Comparison of ENCODE assay signal across 1 cellular context in genomic region chr6:33607784-33608161, GRCh38.
TF ChIP-seq lines count a peak whose summit lies in the region.

No MANE protein-coding gene starts in this region.

TF ChIP-seq in GM23338, 12 proteins besides CTCF, POLR2A, EP300 and RAD21:
- no peak for TF ChIP-seq ZNF462 (CRISPR knock-in tag; IDR thresholded peaks at IDR 0.05)
- TF ChIP-seq NANOG (IDR thresholded peaks at IDR 0.05; ENCODE audit: borderline replicate concordance) = no peak
- no peak for TF ChIP-seq EZH2phosphoT487 (IDR thresholded peaks at IDR 0.05; ENCODE audit: unreplicated experiment)
- TF ChIP-seq ETS1 (IDR thresholded peaks at IDR 0.05) = no peak
- TF ChIP-seq EZH2 (IDR thresholded peaks at IDR 0.05; ENCODE audit: low read depth, unreplicated experiment) = no peak
- no peak for TF ChIP-seq ZNF331 (CRISPR knock-in tag; IDR thresholded peaks at IDR 0.05; ENCODE audit: low read depth)
- no peak for TF ChIP-seq ZNF114 (CRISPR knock-in tag; IDR thresholded peaks at IDR 0.05)
- TF ChIP-seq STAT1 (IDR thresholded peaks at IDR 0.05; ENCODE audit: unreplicated experiment) = no peak
- TF ChIP-seq REST (IDR thresholded peaks at IDR 0.05; ENCODE audit: unreplicated experiment) = no peak
